Comparison of ENCODE assay signal across 10 cellular contexts in genomic region chr3:64444619-64445317, GRCh38.
DNase-seq lines count a peak whose midpoint lies in the region; ATAC-seq, FAIRE-seq and TF ChIP-seq lines count a peak whose summit lies in the region.
"Had no signal": no experiment of that assay in that cellular context is flagged by ENCODE, and none has a peak within 500 bp of the region (broad histone marks: within the 10 kb centered on the region; RNA-seq: fewer than 3 reads in every experiment).

No MANE protein-coding gene starts in this region.

- POLR2A ChIA-PET in activated CD4-positive, alpha-beta memory T cell treated with anti-CD3 and anti-CD28 coated beads, Interleukin-2, amount 10 ng/mL, durations not matched to agents 7 days and 5 days (lab: Charles Lee): no interaction called here

- H3K4me3 ChIP-seq in mucosa of rectum (ENCODE audit: low read length in 2 of 2) (peak overlapping the region; percentile 48 to 54), urinary bladder (ENCODE audit: low read depth, low read length) (peak overlapping the region; percentile 66)

- no peaks in the 10 kb centered on the region for H3K36me3 ChIP-seq in mucosa of rectum (ENCODE audit: control insufficient read depth in 2 of 2, insufficient read depth in 2 of 2, low read length in 2 of 2)
- H3K36me3 ChIP-seq in urinary bladder (ENCODE audit: insufficient read depth): no peaks in the 10 kb centered on the region

- no peak for TF ChIP-seq POLR2A in H54 (IDR thresholded peaks at IDR 0.05; ENCODE audit: low read depth, low read length)

- H3K27ac Mint-ChIP-seq in activated CD4-positive, alpha-beta memory T cell treated with anti-CD3 and anti-CD28 coated beads, Interleukin-2, amount 10 ng/mL, durations not matched to agents 7 days and 5 days: no peak overlapping the region

- no peak overlapping the region for H3K4me3 Mint-ChIP-seq in activated CD4-positive, alpha-beta memory T cell treated with anti-CD3 and anti-CD28 coated beads, Interleukin-2, amount 10 ng/mL, durations not matched to agents 7 days and 5 days

- peaks cover 43% of the 10 kb centered on the region for H3K27me3 Mint-ChIP-seq in activated CD4-positive, alpha-beta memory T cell treated with anti-CD3 and anti-CD28 coated beads, Interleukin-2, amount 10 ng/mL, durations not matched to agents 7 days and 5 days

- WGBS in urinary bladder: 2% methylated on average over 54 of the region's 54 CpGs

- CTCF ChIA-PET in activated CD4-positive, alpha-beta memory T cell treated with anti-CD3 and anti-CD28 coated beads, Interleukin-2, amount 10 ng/mL, durations not matched to agents 7 days and 5 days (lab: Charles Lee): no interaction called here

- DNase-seq in NCI-H748 (lab: John Stamatoyannopoulos, UW; ENCODE audit: unreplicated experiment) (peak; percentile 60), NCI-H748 treated with DMSO at 0.1 percent for 48 hours (lab: John Stamatoyannopoulos, UW) (no peak), H54 (ENCODE audit: insufficient read length, low spot score) (no peak)
- no peak for DNase-seq in stimulated activated CD4-positive, alpha-beta T cell treated with anti-CD3 and anti-CD28 coated beads, Interleukin-12 subunit alpha, Interleukin-12 subunit beta, amount 100 ng/mL, for 4 hours
- DNase-seq in activated CD4-positive, alpha-beta memory T cell treated with anti-CD3 and anti-CD28 coated beads, Interleukin-2, amount 10 ng/mL, durations not matched to agents 7 days and 5 days: no peak
- DNase-seq: AML-193; stimulated activated CD4-positive, alpha-beta T cell treated with anti-CD3 and anti-CD28 coated beads, Interleukin-4, amount 100 ng/mL, for 4 hours had no signal

- no peak for FAIRE-seq in H54 (lab: Jason Lieb, UNC)

- peak overlapping the region in 1 of 2 donors; percentile 42 for H3K9ac ChIP-seq in mucosa of rectum (ENCODE audit: low read depth in 1 of 2, low read length in 2 of 2)

- H3K9me3 ChIP-seq in mucosa of rectum (ENCODE audit: control insufficient read depth in 2 of 2, low read length in 2 of 2): no peaks in the 10 kb centered on the region

- H3K27me3 ChIP-seq in mucosa of rectum (ENCODE audit: control insufficient read depth in 2 of 2, insufficient read depth in 2 of 2, low read length in 2 of 2): peaks cover 14 to 23% of the 10 kb centered on the region in 2 donors

- peak; percentile 27 for ATAC-seq in esophagus mucosa

- H3K9me3 Mint-ChIP-seq in activated CD4-positive, alpha-beta memory T cell treated with anti-CD3 and anti-CD28 coated beads, Interleukin-2, amount 10 ng/mL, durations not matched to agents 7 days and 5 days: no peaks in the 10 kb centered on the region

- no peaks in the 10 kb centered on the region for H3K4me1 Mint-ChIP-seq in activated CD4-positive, alpha-beta memory T cell treated with anti-CD3 and anti-CD28 coated beads, Interleukin-2, amount 10 ng/mL, durations not matched to agents 7 days and 5 days

- no peak overlapping the region for H3K27ac ChIP-seq in mucosa of rectum (ENCODE audit: low read depth in 2 of 2, low read length in 2 of 2)
- no peak overlapping the region for H3K27ac ChIP-seq in urinary bladder (ENCODE audit: low read depth)

- H3K4me1 ChIP-seq in mucosa of rectum (ENCODE audit: control insufficient read depth in 2 of 2, insufficient read depth in 2 of 2, low read length in 2 of 2) (peaks cover 0 to 3% of the 10 kb centered on the region in 2 donors), urinary bladder (ENCODE audit: insufficient read depth) (peaks cover 3% of the 10 kb centered on the region)

- H3K36me3 Mint-ChIP-seq in activated CD4-positive, alpha-beta memory T cell treated with anti-CD3 and anti-CD28 coated beads, Interleukin-2, amount 10 ng/mL, durations not matched to agents 7 days and 5 days (ENCODE audit: low read depth): no peaks in the 10 kb centered on the region
